In genomic region chr12:113203852-113204760, GRCh38 we compare ENCODE assay signal across 12 cellular contexts. TPM values are rescaled to one million over a fixed set of nuclear protein-coding genes. Genes with fewer than 3 reads are reported as not detected.
DNase-seq lines count a peak whose midpoint lies in the region; ATAC-seq and TF ChIP-seq lines count a peak whose summit lies in the region.
"Had no signal": no experiment of that assay in that cellular context is flagged by ENCODE, and none has a peak within 500 bp of the region (broad histone marks: within the 10 kb centered on the region; RNA-seq: fewer than 3 reads in every experiment).

No MANE protein-coding gene starts in this region.

- no peaks in the 10 kb centered on the region for H3K27me3 ChIP-seq in thyroid gland
- H3K27me3 ChIP-seq: body of pancreas, heart left ventricle, SJCRH30 had no signal

- TF ChIP-seq CTCF in activated CD8-positive, alpha-beta T cell treated with anti-CD3 and anti-CD28 coated beads for 36 hours (IDR thresholded peaks at IDR 0.05): no peak
- no peak for TF ChIP-seq CTCF in thyroid gland (IDR thresholded peaks at IDR 0.05)

- H3K4me3 ChIP-seq in thyroid gland (replicated peaks in 1 of 3): no peak overlapping the region
- H3K4me3 ChIP-seq: body of pancreas, heart left ventricle, SJCRH30 had no signal

- H3K4me1 Mint-ChIP-seq in activated CD8-positive, alpha-beta T cell treated with anti-CD3 and anti-CD28 coated beads for 36 hours (ENCODE audit: low read depth): peaks cover 30% of the 10 kb centered on the region
- peaks cover 38% of the 10 kb centered on the region for H3K4me1 Mint-ChIP-seq in activated CD8-positive, alpha-beta T cell treated with anti-CD3 and anti-CD28 coated beads, Interleukin-2, amount 10 ng/mL, durations not matched to agents 7 days and 5 days (ENCODE audit: low read depth)
- H3K4me1 Mint-ChIP-seq in dendritic cell treated with granulocyte-macrophage colony-stimulating factor and Interleukin-4, amounts not matched to agents 40 ng/mL and 50 ng/mL, for 4 days (ENCODE audit: low read depth): peaks cover 88% of the 10 kb centered on the region

- peaks cover 4% of the 10 kb centered on the region for H3K9me3 Mint-ChIP-seq in activated CD8-positive, alpha-beta T cell treated with anti-CD3 and anti-CD28 coated beads for 36 hours
- no peaks in the 10 kb centered on the region for H3K9me3 Mint-ChIP-seq in activated CD8-positive, alpha-beta T cell treated with anti-CD3 and anti-CD28 coated beads, Interleukin-2, amount 10 ng/mL, durations not matched to agents 7 days and 5 days (ENCODE audit: insufficient read depth)
- no peaks in the 10 kb centered on the region for H3K9me3 Mint-ChIP-seq in dendritic cell treated with granulocyte-macrophage colony-stimulating factor and Interleukin-4, amounts not matched to agents 40 ng/mL and 50 ng/mL, for 4 days

- CTCF ChIA-PET in activated CD8-positive, alpha-beta T cell treated with anti-CD3 and anti-CD28 coated beads for 36 hours (lab: Charles Lee): interaction anchor here (1.1 to 1.2 kb wide), 2 partner anchors 9 to 29 kb away, joined by 3 to 4 read pairs; no protein-coding TSS in a partner anchor
- CTCF ChIA-PET in activated CD8-positive, alpha-beta T cell treated with anti-CD3 and anti-CD28 coated beads, Interleukin-2, amount 10 ng/mL, durations not matched to agents 7 days and 5 days (lab: Charles Lee): interaction anchor here (0.8 to 2.4 kb wide), 4 partner anchors 20 to 53 kb away, joined by 3 to 13 read pairs (median 3); no protein-coding TSS in a partner anchor

- H3K27ac Mint-ChIP-seq in activated CD8-positive, alpha-beta T cell treated with anti-CD3 and anti-CD28 coated beads for 36 hours: peak overlapping the region; percentile 20
- H3K27ac Mint-ChIP-seq in activated CD8-positive, alpha-beta T cell treated with anti-CD3 and anti-CD28 coated beads, Interleukin-2, amount 10 ng/mL, durations not matched to agents 7 days and 5 days: no peak overlapping the region
- peak overlapping the region; percentile 76 for H3K27ac Mint-ChIP-seq in dendritic cell treated with granulocyte-macrophage colony-stimulating factor and Interleukin-4, amounts not matched to agents 40 ng/mL and 50 ng/mL, for 4 days

- no peak for TF ChIP-seq POLR2A in thyroid gland (IDR thresholded peaks at IDR 0.05)

- intact Hi-C loops in activated CD8-positive, alpha-beta T cell treated with anti-CD3 and anti-CD28 coated beads for 36 hours (cut with micrococcal nuclease): no loop called here
- intact Hi-C loops in dendritic cell treated with granulocyte-macrophage colony-stimulating factor and Interleukin-4, amounts not matched to agents 40 ng/mL and 50 ng/mL, for 4 days (cut with micrococcal nuclease): no loop called here
- intact Hi-C loops in thyroid gland (cut with DNase I): no loop called here

- H3K4me1 ChIP-seq in thyroid gland: peaks cover 5 to 14% of the 10 kb centered on the region in 2 donors

- H3K36me3 Mint-ChIP-seq in activated CD8-positive, alpha-beta T cell treated with anti-CD3 and anti-CD28 coated beads for 36 hours (ENCODE audit: low read depth): no peaks in the 10 kb centered on the region
- peaks cover 4% of the 10 kb centered on the region for H3K36me3 Mint-ChIP-seq in activated CD8-positive, alpha-beta T cell treated with anti-CD3 and anti-CD28 coated beads, Interleukin-2, amount 10 ng/mL, durations not matched to agents 7 days and 5 days (ENCODE audit: low read depth)
- H3K36me3 Mint-ChIP-seq in dendritic cell treated with granulocyte-macrophage colony-stimulating factor and Interleukin-4, amounts not matched to agents 40 ng/mL and 50 ng/mL, for 4 days (ENCODE audit: low read depth): peaks cover 5% of the 10 kb centered on the region

- 88 to 92% methylated on average over 8 of the region's 8 CpGs for WGBS in thyroid gland, 2 donors

- H3K9me3 ChIP-seq in thyroid gland: no peaks in the 10 kb centered on the region
- H3K9me3 ChIP-seq: body of pancreas, heart left ventricle, SJCRH30 had no signal

- no peak for DNase-seq in activated CD8-positive, alpha-beta T cell treated with anti-CD3 and anti-CD28 coated beads for 36 hours
- no peak for DNase-seq in activated CD8-positive, alpha-beta T cell treated with anti-CD3 and anti-CD28 coated beads, Interleukin-2, amount 10 ng/mL, durations not matched to agents 7 days and 5 days
- peak; percentile 48 for DNase-seq in NOMO-1 treated with DMSO at 0.1 percent for 48 hours (lab: John Stamatoyannopoulos, UW; ENCODE audit: unreplicated experiment)
- DNase-seq in thyroid gland: no peak
- DNase-seq in NCI-H510A treated with DMSO at 0.1 percent for 48 hours (lab: John Stamatoyannopoulos, UW): no peak
- DNase-seq: body of pancreas, heart left ventricle, KG1, SJCRH30 had no signal

- ATAC-seq in activated CD8-positive, alpha-beta T cell treated with anti-CD3 and anti-CD28 coated beads for 36 hours: no peak
- no peak for ATAC-seq in activated CD8-positive, alpha-beta T cell treated with anti-CD3 and anti-CD28 coated beads, Interleukin-2, amount 10 ng/mL, durations not matched to agents 7 days and 5 days
- ATAC-seq in HG02610 (IDR thresholded peaks at IDR 0.05; ENCODE audit: unreplicated experiment) (no peak), HG02970 (IDR thresholded peaks at IDR 0.05; ENCODE audit: low FRiP score, unreplicated experiment) (no peak)
- ATAC-seq: body of pancreas had no signal

- POLR2A ChIA-PET in activated CD8-positive, alpha-beta T cell treated with anti-CD3 and anti-CD28 coated beads for 36 hours (lab: Charles Lee): interaction anchor here (0.7 to 1.7 kb wide), 2 partner anchors 19 kb away, joined by 3 to 5 read pairs; partner anchors contain the start of genes DDX54 and RITA1
- POLR2A ChIA-PET in activated CD8-positive, alpha-beta T cell treated with anti-CD3 and anti-CD28 coated beads, Interleukin-2, amount 10 ng/mL, durations not matched to agents 7 days and 5 days (lab: Charles Lee): interaction anchor here (0.6 to 1.8 kb wide), 4 partner anchors 17 to 141 kb away, joined by 3 to 6 read pairs (median 4); no protein-coding TSS in a partner anchor

- no peak overlapping the region for H3K4me3 Mint-ChIP-seq in activated CD8-positive, alpha-beta T cell treated with anti-CD3 and anti-CD28 coated beads for 36 hours
- no peak overlapping the region for H3K4me3 Mint-ChIP-seq in activated CD8-positive, alpha-beta T cell treated with anti-CD3 and anti-CD28 coated beads, Interleukin-2, amount 10 ng/mL, durations not matched to agents 7 days and 5 days
- no peak overlapping the region for H3K4me3 Mint-ChIP-seq in dendritic cell treated with granulocyte-macrophage colony-stimulating factor and Interleukin-4, amounts not matched to agents 40 ng/mL and 50 ng/mL, for 4 days

- H3K27me3 Mint-ChIP-seq in activated CD8-positive, alpha-beta T cell treated with anti-CD3 and anti-CD28 coated beads for 36 hours: no peaks in the 10 kb centered on the region
- no peaks in the 10 kb centered on the region for H3K27me3 Mint-ChIP-seq in activated CD8-positive, alpha-beta T cell treated with anti-CD3 and anti-CD28 coated beads, Interleukin-2, amount 10 ng/mL, durations not matched to agents 7 days and 5 days (ENCODE audit: low read depth)
- H3K27me3 Mint-ChIP-seq in dendritic cell treated with granulocyte-macrophage colony-stimulating factor and Interleukin-4, amounts not matched to agents 40 ng/mL and 50 ng/mL, for 4 days: peaks cover 3% of the 10 kb centered on the region

- peak overlapping the region; percentile 3 to 70 (median 66) for H3K27ac ChIP-seq in thyroid gland
- H3K27ac ChIP-seq: SJCRH30 had no signal

- no peaks in the 10 kb centered on the region for H3K36me3 ChIP-seq in thyroid gland
- H3K36me3 ChIP-seq: heart left ventricle, SJCRH30 had no signal

RNA-seq across cellular contexts. Expression of gene TPCN1, which starts 17.2 kb away (rescaled TPM):
- total RNA-seq in activated CD8-positive, alpha-beta T cell treated with anti-CD3 and anti-CD28 coated beads for 36 hours: 10 to 100 TPM; 29.9 to 33.5 TPM
- 10 to 100 TPM; 13.7 to 16.1 TPM for total RNA-seq in activated CD8-positive, alpha-beta T cell treated with anti-CD3 and anti-CD28 coated beads, Interleukin-2, amount 10 ng/mL, durations not matched to agents 7 days and 5 days
- total RNA-seq in thyroid gland: 100 to 1,000 TPM in 2 of 4 donors, 10 to 100 TPM in 2; 58.3 to 135 (median 109) TPM

RNA-seq across cellular contexts. Expression of gene RITA1, which starts 18.6 kb away (rescaled TPM):
- 10 to 100 TPM; 18.5 to 19.1 TPM for total RNA-seq in activated CD8-positive, alpha-beta T cell treated with anti-CD3 and anti-CD28 coated beads for 36 hours
- total RNA-seq in activated CD8-positive, alpha-beta T cell treated with anti-CD3 and anti-CD28 coated beads, Interleukin-2, amount 10 ng/mL, durations not matched to agents 7 days and 5 days: 10 to 100 TPM; 21.0 to 22.6 TPM
- total RNA-seq in thyroid gland: 10 to 100 TPM; 26.6 to 39.6 (median 32.8) TPM

RNA-seq across cellular contexts. Expression of gene DDX54, which starts 18.8 kb away (rescaled TPM):
- total RNA-seq in activated CD8-positive, alpha-beta T cell treated with anti-CD3 and anti-CD28 coated beads for 36 hours: 100 to 1,000 TPM; 112 to 133 TPM
- total RNA-seq in activated CD8-positive, alpha-beta T cell treated with anti-CD3 and anti-CD28 coated beads, Interleukin-2, amount 10 ng/mL, durations not matched to agents 7 days and 5 days: 10 to 100 TPM; 79.4 to 82.0 TPM
- total RNA-seq in thyroid gland: 10 to 100 TPM; 59.9 to 79.3 (median 68.8) TPM

RNA-seq across cellular contexts. Expression of gene CFAP73, which starts 54.6 kb away (rescaled TPM):
- total RNA-seq in activated CD8-positive, alpha-beta T cell treated with anti-CD3 and anti-CD28 coated beads for 36 hours: 1 to 10 TPM; 1.7 to 1.9 TPM
- total RNA-seq in activated CD8-positive, alpha-beta T cell treated with anti-CD3 and anti-CD28 coated beads, Interleukin-2, amount 10 ng/mL, durations not matched to agents 7 days and 5 days: under 1 TPM; 0.23 to 0.34 TPM
- total RNA-seq in thyroid gland: under 1 TPM in 1 of 4 donors, not detected in 3; 0.56 TPM
- total RNA-seq: heart left ventricle, SJCRH30 had no signal
